ENCODE assay signal across 8 cellular contexts in genomic region chr10:115093286-115093775, GRCh38. TPM values are rescaled to one million over a fixed set of nuclear protein-coding genes. Genes with fewer than 3 reads are reported as not detected.
DNase-seq lines count a peak whose midpoint lies in the region; ATAC-seq and TF ChIP-seq lines count a peak whose summit lies in the region.

A gene with protein sequence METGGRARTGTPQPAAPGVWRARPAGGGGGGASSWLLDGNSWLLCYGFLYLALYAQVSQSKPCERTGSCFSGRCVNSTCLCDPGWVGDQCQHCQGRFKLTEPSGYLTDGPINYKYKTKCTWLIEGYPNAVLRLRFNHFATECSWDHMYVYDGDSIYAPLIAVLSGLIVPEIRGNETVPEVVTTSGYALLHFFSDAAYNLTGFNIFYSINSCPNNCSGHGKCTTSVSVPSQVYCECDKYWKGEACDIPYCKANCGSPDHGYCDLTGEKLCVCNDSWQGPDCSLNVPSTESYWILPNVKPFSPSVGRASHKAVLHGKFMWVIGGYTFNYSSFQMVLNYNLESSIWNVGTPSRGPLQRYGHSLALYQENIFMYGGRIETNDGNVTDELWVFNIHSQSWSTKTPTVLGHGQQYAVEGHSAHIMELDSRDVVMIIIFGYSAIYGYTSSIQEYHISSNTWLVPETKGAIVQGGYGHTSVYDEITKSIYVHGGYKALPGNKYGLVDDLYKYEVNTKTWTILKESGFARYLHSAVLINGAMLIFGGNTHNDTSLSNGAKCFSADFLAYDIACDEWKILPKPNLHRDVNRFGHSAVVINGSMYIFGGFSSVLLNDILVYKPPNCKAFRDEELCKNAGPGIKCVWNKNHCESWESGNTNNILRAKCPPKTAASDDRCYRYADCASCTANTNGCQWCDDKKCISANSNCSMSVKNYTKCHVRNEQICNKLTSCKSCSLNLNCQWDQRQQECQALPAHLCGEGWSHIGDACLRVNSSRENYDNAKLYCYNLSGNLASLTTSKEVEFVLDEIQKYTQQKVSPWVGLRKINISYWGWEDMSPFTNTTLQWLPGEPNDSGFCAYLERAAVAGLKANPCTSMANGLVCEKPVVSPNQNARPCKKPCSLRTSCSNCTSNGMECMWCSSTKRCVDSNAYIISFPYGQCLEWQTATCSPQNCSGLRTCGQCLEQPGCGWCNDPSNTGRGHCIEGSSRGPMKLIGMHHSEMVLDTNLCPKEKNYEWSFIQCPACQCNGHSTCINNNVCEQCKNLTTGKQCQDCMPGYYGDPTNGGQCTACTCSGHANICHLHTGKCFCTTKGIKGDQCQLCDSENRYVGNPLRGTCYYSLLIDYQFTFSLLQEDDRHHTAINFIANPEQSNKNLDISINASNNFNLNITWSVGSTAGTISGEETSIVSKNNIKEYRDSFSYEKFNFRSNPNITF (N-terminal part only) (plus strand): TSS chr10:115093365. CDS start chr10:115093751, 386 bp downstream.

- intact Hi-C loops in stomach (cut with DNase I; ENCODE audit: low total_unique reads): no loop called here

- H3K27me3 ChIP-seq in BE2C (no peaks in the 10 kb centered on the region), layer of hippocampus (ENCODE audit: control insufficient read depth, insufficient read depth, low read length) (peaks cover 3% of the 10 kb centered on the region), stomach (peaks cover 8 to 56% (median 33%) of the 10 kb centered on the region in 3 donors)

- no peak for TF ChIP-seq POLR2A in stomach (IDR thresholded peaks at IDR 0.05)

- peak within 1 kb of the TSS; percentile 76 for H3K4me3 Mint-ChIP-seq in central memory CD8-positive, alpha-beta T cell

- peak within 1 kb of the TSS; percentile 65 for H3K27ac ChIP-seq in layer of hippocampus (ENCODE audit: low read depth, low read length)
- H3K27ac ChIP-seq in stomach: peak within 1 kb of the TSS in 2 of 5 donors; percentile 49 to 55

- H3K9me3 ChIP-seq in BE2C (no peaks in the 10 kb centered on the region), stomach (no peaks in the 10 kb centered on the region)

- DNase-seq in BE2C: peak; percentile 69
- DNase-seq in NCI-H774 (lab: John Stamatoyannopoulos, UW): peak; percentile 10
- no peak for DNase-seq in central memory CD8-positive, alpha-beta T cell (ENCODE audit: low spot score in 2 of 2)
- DNase-seq in stomach: no peak
- no peak for DNase-seq in activated CD4-positive, CD25-positive, alpha-beta regulatory T cell treated with anti-CD3 and anti-CD28 coated beads, Interleukin-2, amount 50 U/mL, for 72 hours

- ATAC-seq in GM18867 (IDR thresholded peaks at IDR 0.05; ENCODE audit: unreplicated experiment) (peak; percentile 75), HG03025 (IDR thresholded peaks at IDR 0.05; ENCODE audit: low FRiP score, unreplicated experiment) (peak; percentile 71)
- ATAC-seq in central memory CD8-positive, alpha-beta T cell (replicated peaks; ENCODE audit: extremely low read depth, poor library complexity, severe bottlenecking): peak; percentile 20

- H3K9me3 Mint-ChIP-seq in central memory CD8-positive, alpha-beta T cell: no peaks in the 10 kb centered on the region

- no peaks in the 10 kb centered on the region; the same call in 1 of the 2 replicates for H3K4me1 ChIP-seq in BE2C
- H3K4me1 ChIP-seq in stomach: peaks cover 9 to 31% (median 20%) of the 10 kb centered on the region in 4 donors

- H3K4me1 Mint-ChIP-seq in central memory CD8-positive, alpha-beta T cell: peaks cover 7% of the 10 kb centered on the region

- H3K36me3 ChIP-seq in BE2C (no peaks in the 10 kb centered on the region), stomach (no peaks in the 10 kb centered on the region)

- H3K27ac Mint-ChIP-seq in central memory CD8-positive, alpha-beta T cell (ENCODE audit: low read depth): no peak within 1 kb of the TSS

- peaks cover 71% of the 10 kb centered on the region for H3K27me3 Mint-ChIP-seq in central memory CD8-positive, alpha-beta T cell

- TF ChIP-seq EP300 in stomach (IDR thresholded peaks at IDR 0.05): no peak

- WGBS in stomach, 5 donors: 0 to 5% (median 0%) methylated on average over 8 to 70 of the region's 70 CpGs

- TF ChIP-seq CTCF in BE2C (IDR thresholded peaks at IDR 0.05; ENCODE audit: low read depth, low read length) (no peak), stomach (IDR thresholded peaks at IDR 0.05) (no peak)

- peak within 1 kb of the TSS; percentile 72 for H3K4me3 ChIP-seq in BE2C (ENCODE audit: low read depth, low read length)
- peak within 1 kb of the TSS; percentile 60 to 85 (median 68) for H3K4me3 ChIP-seq in stomach

- peaks cover 2% of the 10 kb centered on the region for H3K36me3 Mint-ChIP-seq in central memory CD8-positive, alpha-beta T cell (ENCODE audit: insufficient read depth)

RNA-seq across cellular contexts. Expression of the gene that starts here (rescaled TPM):
- polyA plus RNA-seq in BE2C (2012; ENCODE audit: insufficient read depth, insufficient read length, low read depth): 11.2 TPM
- total RNA-seq in stomach: 10 to 100 TPM in 1 of 5 donors, 1 to 10 TPM in 2, under 1 TPM in 2; 0.45 to 50.7 (median 6.4) TPM
- polyA plus RNA-seq in stomach: under 1 TPM in 2 of 3 donors, not detected in 1; 0.12 to 0.28 TPM

Comparison
In these comparisons a context has a peak if more than half of its experiments do, and no peak if none do; other contexts are left out.
1. DNase-seq: peak in BE2C (single experiment) and NCI-H774 (single experiment); none in central memory CD8-positive, alpha-beta T cell (0 of 2), stomach (single experiment) and activated CD4-positive, CD25-positive, alpha-beta regulatory T cell treated with anti-CD3 and anti-CD28 coated beads, Interleukin-2, amount 50 U/mL, for 72 hours (single experiment).
2. ATAC-seq: peak in every context shown above with its lines; median percentile 75 in GM18867; 71 in HG03025; 20 in central memory CD8-positive, alpha-beta T cell.